ENCODE assay signal across 1 cellular context in genomic region chr2:170227467-170228075, GRCh38.
TF ChIP-seq lines count a peak whose summit lies in the region.

No MANE protein-coding gene starts in this region.

TF ChIP-seq in H1, 55 proteins besides CTCF, POLR2A, EP300 and RAD21:
- TF ChIP-seq USF2 (IDR thresholded peaks at IDR 0.05; ENCODE audit: low read length) (no peak), RBBP5 (IDR thresholded peaks at IDR 0.05; ENCODE audit: borderline replicate concordance, low read depth, low read length) (no peak), GTF2F1 (IDR thresholded peaks at IDR 0.05; ENCODE audit: borderline replicate concordance, low read depth, low read length) (no peak), TAF7 (optimal IDR thresholded peaks at IDR 0.05; ENCODE audit: borderline replicate concordance, low read depth, low read length) (no peak), ATF2 (IDR thresholded peaks at IDR 0.05; ENCODE audit: low read length) (no peak), EZH2 (IDR thresholded peaks at IDR 0.05; ENCODE audit: low read depth, low read length, severe bottlenecking) (no peak), EGR1 (IDR thresholded peaks at IDR 0.05; ENCODE audit: borderline replicate concordance, low read depth, low read length) (no peak), SRF (IDR thresholded peaks at IDR 0.05; ENCODE audit: low read depth, low read length) (no peak), CREB1 (IDR thresholded peaks at IDR 0.05) (no peak), MAFK (IDR thresholded peaks at IDR 0.05; ENCODE audit: low read depth, low read length) (no peak), RXRA (IDR thresholded peaks at IDR 0.05; ENCODE audit: insufficient read depth, low read depth, low read length) (no peak), TEAD4 (IDR thresholded peaks at IDR 0.05; ENCODE audit: low read depth, low read length) (no peak), SP4 (IDR thresholded peaks at IDR 0.05; ENCODE audit: low read length) (no peak), FOSL1 (IDR thresholded peaks at IDR 0.05; ENCODE audit: insufficient read depth, low read depth, low read length) (no peak)
